Comparison of ENCODE assay signal across 25 cellular contexts in the genomic region with DNA sequence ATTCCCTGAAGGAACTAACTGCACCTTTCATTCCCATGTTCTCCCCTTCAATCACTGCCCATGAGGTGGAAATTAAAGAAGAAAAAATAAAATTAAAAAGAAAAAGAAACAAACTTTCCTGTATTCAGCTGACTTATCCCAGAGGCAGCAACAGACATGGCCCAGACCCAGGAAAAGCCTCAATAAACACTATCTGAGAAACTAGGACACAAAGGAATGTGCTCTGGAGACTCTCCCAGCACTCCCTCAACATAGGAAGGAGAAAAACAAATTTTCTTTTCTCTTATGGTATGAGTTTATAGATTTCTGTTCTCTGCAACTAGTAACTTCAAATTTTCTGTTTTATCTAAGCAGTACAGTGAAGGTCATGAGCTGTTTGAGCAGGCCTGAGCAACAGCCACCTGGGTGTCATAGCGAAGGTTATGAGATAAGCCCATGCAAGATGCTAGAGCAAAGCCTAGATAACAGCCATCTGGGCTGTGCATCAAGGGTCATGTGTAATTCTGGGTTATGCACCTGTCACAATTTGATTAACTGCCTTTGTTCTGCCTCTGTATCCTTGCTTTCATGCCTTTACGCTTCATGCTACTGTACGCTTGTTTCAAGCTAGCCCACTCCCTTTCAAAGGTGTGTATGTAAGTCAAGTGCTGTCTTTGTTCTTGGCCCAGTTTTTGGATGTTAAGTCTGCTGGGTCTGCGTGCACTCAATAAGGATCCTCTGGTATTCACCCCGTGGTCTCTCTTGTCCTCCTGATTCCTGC. TPM values are rescaled to one million over a fixed set of nuclear protein-coding genes. Genes with fewer than 3 reads are reported as not detected.
DNase-seq lines count a peak whose midpoint lies in the region; ATAC-seq and TF ChIP-seq lines count a peak whose summit lies in the region.
"Had no signal": no experiment of that assay in that cellular context is flagged by ENCODE, and none has a peak within 500 bp of the region (broad histone marks: within the 10 kb centered on the region; RNA-seq: fewer than 3 reads in every experiment).

No MANE protein-coding gene starts in this region.

- no peak overlapping the region for H3K4me3 Mint-ChIP-seq in naive thymus-derived CD4-positive, alpha-beta T cell
- H3K4me3 Mint-ChIP-seq: endodermal cell; memory B cell; natural killer cell treated with Interleukin-12 subunit alpha and Interleukin-12 subunit beta and Interleukin-15 and Interleukin-18, amount 100 ng/mL, for 72 hours had no signal

- no peak for DNase-seq in left ventricle myocardium inferior
- DNase-seq in right cardiac atrium, result no peak
- DNase-seq in astrocyte of the spinal cord (ENCODE audit: low read depth, low spot score), result peak; percentile 47
- DNase-seq in hepatic stellate cell (ENCODE audit: low spot score), result peak; percentile 43
- DNase-seq in NCI-H146 (lab: John Stamatoyannopoulos, UW), result no peak
- no peak for DNase-seq in naive thymus-derived CD4-positive, alpha-beta T cell
- DNase-seq in esophagus squamous epithelium (lab: John Stamatoyannopoulos, UW), result no peak
- DNase-seq: activated effector memory CD4-positive, alpha-beta T cell treated with anti-CD3 and anti-CD28 coated beads, Interleukin-2, amount 50 U/mL, for 16 hours; amniotic stem cell; DMS 273 treated with DMSO at 0.1 percent for 48 hours; endodermal cell; foreskin keratinocyte; GDM1; NCI-H1105 treated with DMSO at 0.1 percent for 48 hours; NCI-H524 treated with DMSO at 0.1 percent for 48 hours; posterior cingulate gyrus; stimulated activated CD4-positive, alpha-beta T cell treated with anti-CD3 and anti-CD28 coated beads, Interleukin-1b, Interleukin-23, amount 100 ng/mL, for 48 hours; stimulated activated naive CD4-positive, alpha-beta T cell treated with Interleukin-2 at 50 U/mL for 16 hours; transverse colon had no signal

- in situ Hi-C loops in astrocyte of the spinal cord (cut with HindIII; ENCODE audit: low sequenced_read_pairs), result no loop called here

- H3K4me3 ChIP-seq in left ventricle myocardium inferior (no peak overlapping the region), right cardiac atrium (ENCODE audit: low read length) (no peak overlapping the region), astrocyte of the spinal cord (ENCODE audit: low read depth, low read length) (no peak overlapping the region), esophagus squamous epithelium (no peak overlapping the region)
- H3K4me3 ChIP-seq in naive thymus-derived CD4-positive, alpha-beta T cell (ENCODE audit: low read length), result no peak overlapping the region
- H3K4me3 ChIP-seq: transverse colon had no signal

- H3K4me1 ChIP-seq in left ventricle myocardium inferior, result peaks cover 9% of the 10 kb centered on the region
- no peaks in the 10 kb centered on the region for H3K4me1 ChIP-seq in right cardiac atrium (ENCODE audit: control insufficient read depth, insufficient read depth, low read length)
- no peaks in the 10 kb centered on the region for H3K4me1 ChIP-seq in naive thymus-derived CD4-positive, alpha-beta T cell (ENCODE audit: control insufficient read depth in 2 of 2, insufficient read depth in 2 of 2, low read length in 2 of 2)
- H3K4me1 ChIP-seq in esophagus squamous epithelium, result peaks cover 0 to 3% (median 0%) of the 10 kb centered on the region in 3 donors
- H3K4me1 ChIP-seq: foreskin keratinocyte had no signal

- POLR2A ChIA-PET in naive thymus-derived CD4-positive, alpha-beta T cell (lab: Charles Lee), result no interaction called here

- 87% methylated on average over 5 of the region's 5 CpGs for WGBS in right cardiac atrium
- 77 to 79% methylated on average over 5 of the region's 5 CpGs for WGBS in esophagus squamous epithelium, 2 donors

- H3K9me3 Mint-ChIP-seq in naive thymus-derived CD4-positive, alpha-beta T cell, result peaks cover 0 to 26% (median 14%) of the 10 kb centered on the region in 11 donors

- H3K27ac ChIP-seq in left ventricle myocardium inferior (replicated peaks), result peak overlapping the region; percentile 49
- no peak overlapping the region for H3K27ac ChIP-seq in right cardiac atrium (ENCODE audit: low read length)
- H3K27ac ChIP-seq in naive thymus-derived CD4-positive, alpha-beta T cell (ENCODE audit: low read depth, low read length), result no peak overlapping the region
- no peak overlapping the region for H3K27ac ChIP-seq in esophagus squamous epithelium
- H3K27ac ChIP-seq: 22Rv1, C4-2B, foreskin keratinocyte had no signal

- no peak for TF ChIP-seq POLR2A in esophagus squamous epithelium (IDR thresholded peaks at IDR 0.05)

- no peaks in the 10 kb centered on the region for H3K36me3 ChIP-seq in left ventricle myocardium inferior
- H3K36me3 ChIP-seq in naive thymus-derived CD4-positive, alpha-beta T cell (ENCODE audit: control insufficient read depth in 2 of 3, insufficient read depth in 3 of 3, low read length in 3 of 3), result no peaks in the 10 kb centered on the region
- H3K36me3 ChIP-seq in esophagus squamous epithelium, result no peaks in the 10 kb centered on the region
- H3K36me3 ChIP-seq: transverse colon had no signal

- peaks cover 0 to 8% (median 5%) of the 10 kb centered on the region in 5 donors for H3K36me3 Mint-ChIP-seq in naive thymus-derived CD4-positive, alpha-beta T cell
- H3K36me3 Mint-ChIP-seq: memory B cell had no signal

- peaks cover 0 to 17% (median 11%) of the 10 kb centered on the region in 7 donors for H3K4me1 Mint-ChIP-seq in naive thymus-derived CD4-positive, alpha-beta T cell
- H3K4me1 Mint-ChIP-seq: endodermal cell, memory B cell had no signal

- H3K27me3 ChIP-seq in left ventricle myocardium inferior (ENCODE audit: low read depth), result no peaks in the 10 kb centered on the region
- no peaks in the 10 kb centered on the region for H3K27me3 ChIP-seq in right cardiac atrium (ENCODE audit: control insufficient read depth, insufficient read depth)
- no peaks in the 10 kb centered on the region for H3K27me3 ChIP-seq in naive thymus-derived CD4-positive, alpha-beta T cell (ENCODE audit: control insufficient read depth in 2 of 2, insufficient read depth in 2 of 2, low read length in 2 of 2)
- no peaks in the 10 kb centered on the region for H3K27me3 ChIP-seq in esophagus squamous epithelium
- H3K27me3 ChIP-seq: foreskin keratinocyte, transverse colon had no signal

- H3K27me3 Mint-ChIP-seq in naive thymus-derived CD4-positive, alpha-beta T cell, result peaks cover 0 to 17% (median 15%) of the 10 kb centered on the region in 5 donors
- H3K27me3 Mint-ChIP-seq: memory B cell had no signal

- CTCF ChIA-PET in naive thymus-derived CD4-positive, alpha-beta T cell (lab: Charles Lee), result no interaction called here

- ATAC-seq in right cardiac atrium (no peak), GM18861 (IDR thresholded peaks at IDR 0.05; ENCODE audit: unreplicated experiment) (no peak)
- ATAC-seq in naive thymus-derived CD4-positive, alpha-beta T cell, result no peak
- ATAC-seq: foreskin keratinocyte; natural killer cell treated with Interleukin-12 subunit alpha and Interleukin-12 subunit beta and Interleukin-15 and Interleukin-18, amount 100 ng/mL, for 72 hours had no signal

- intact Hi-C loops in left ventricle myocardium inferior (cut with micrococcal nuclease) (no loop called here), right cardiac atrium (cut with DNase I) (no loop called here), esophagus squamous epithelium (cut with DNase I) (no loop called here)
- intact Hi-C loops in naive thymus-derived CD4-positive, alpha-beta T cell (cut with micrococcal nuclease), result no loop called here

- no peak for TF ChIP-seq CTCF in left ventricle myocardium inferior (IDR thresholded peaks at IDR 0.05; ENCODE audit: borderline replicate concordance)
- TF ChIP-seq CTCF in astrocyte of the spinal cord (IDR thresholded peaks at IDR 0.05; ENCODE audit: low read depth, low read length), result no peak
- no peak for TF ChIP-seq CTCF in esophagus squamous epithelium (IDR thresholded peaks at IDR 0.05)

- H3K9me3 ChIP-seq in left ventricle myocardium inferior (replicated peaks), result peaks cover 21% of the 10 kb centered on the region
- no peaks in the 10 kb centered on the region for H3K9me3 ChIP-seq in right cardiac atrium (ENCODE audit: control insufficient read depth, low read length)
- H3K9me3 ChIP-seq in naive thymus-derived CD4-positive, alpha-beta T cell (ENCODE audit: control insufficient read depth in 2 of 3, low read length in 3 of 3), result peaks cover 0 to 10% (median 0%) of the 10 kb centered on the region in 3 experiments
- no peaks in the 10 kb centered on the region for H3K9me3 ChIP-seq in esophagus squamous epithelium
- H3K9me3 ChIP-seq: transverse colon had no signal

- no peak overlapping the region for H3K27ac Mint-ChIP-seq in naive thymus-derived CD4-positive, alpha-beta T cell
- H3K27ac Mint-ChIP-seq: endodermal cell; memory B cell; natural killer cell treated with Interleukin-12 subunit alpha and Interleukin-12 subunit beta and Interleukin-15 and Interleukin-18, amount 100 ng/mL, for 72 hours had no signal

RNA-seq across cellular contexts. Expression of gene OR6B1, which starts 11.0 kb away (rescaled TPM):
- not detected for total RNA-seq in left ventricle myocardium inferior
- total RNA-seq in right cardiac atrium, result not detected
- polyA plus RNA-seq in right cardiac atrium, result not detected
- not detected for total RNA-seq in naive thymus-derived CD4-positive, alpha-beta T cell
- not detected for polyA plus RNA-seq in naive thymus-derived CD4-positive, alpha-beta T cell
- total RNA-seq in esophagus squamous epithelium, result not detected
- total RNA-seq: cerebellum; endodermal cell; foreskin keratinocyte; natural killer cell treated with Interleukin-12 subunit alpha and Interleukin-12 subunit beta and Interleukin-15 and Interleukin-18, amount 100 ng/mL, for 72 hours; transverse colon had no signal
- polyA plus RNA-seq: foreskin keratinocyte had no signal

RNA-seq across cellular contexts. Expression of gene OR2F1, which starts 34.5 kb away (rescaled TPM):
- total RNA-seq in left ventricle myocardium inferior (not detected), right cardiac atrium (not detected), esophagus squamous epithelium (not detected)
- polyA plus RNA-seq in right cardiac atrium, result not detected
- total RNA-seq in naive thymus-derived CD4-positive, alpha-beta T cell, result not detected
- not detected for polyA plus RNA-seq in naive thymus-derived CD4-positive, alpha-beta T cell
- total RNA-seq: endodermal cell; foreskin keratinocyte; natural killer cell treated with Interleukin-12 subunit alpha and Interleukin-12 subunit beta and Interleukin-15 and Interleukin-18, amount 100 ng/mL, for 72 hours; transverse colon had no signal
- polyA plus RNA-seq: foreskin keratinocyte had no signal

RNA-seq across cellular contexts. Expression of gene OR2F2, which starts 54.1 kb away (rescaled TPM):
- total RNA-seq in left ventricle myocardium inferior (not detected), right cardiac atrium (not detected), esophagus squamous epithelium (not detected)
- polyA plus RNA-seq in right cardiac atrium, result not detected
- not detected for total RNA-seq in naive thymus-derived CD4-positive, alpha-beta T cell
- polyA plus RNA-seq in naive thymus-derived CD4-positive, alpha-beta T cell, result not detected
- total RNA-seq: cerebellum; endodermal cell; foreskin keratinocyte; natural killer cell treated with Interleukin-12 subunit alpha and Interleukin-12 subunit beta and Interleukin-15 and Interleukin-18, amount 100 ng/mL, for 72 hours; transverse colon had no signal
- polyA plus RNA-seq: foreskin keratinocyte had no signal

RNA-seq across cellular contexts. Expression of gene OR2A5, which starts 59.6 kb away (rescaled TPM):
- total RNA-seq in left ventricle myocardium inferior, result not detected
- total RNA-seq in right cardiac atrium, result not detected
- not detected for polyA plus RNA-seq in right cardiac atrium
- not detected for total RNA-seq in naive thymus-derived CD4-positive, alpha-beta T cell
- polyA plus RNA-seq in naive thymus-derived CD4-positive, alpha-beta T cell, result not detected
- not detected for total RNA-seq in esophagus squamous epithelium
- total RNA-seq: cerebellum; endodermal cell; foreskin keratinocyte; natural killer cell treated with Interleukin-12 subunit alpha and Interleukin-12 subunit beta and Interleukin-15 and Interleukin-18, amount 100 ng/mL, for 72 hours; transverse colon had no signal
- polyA plus RNA-seq: foreskin keratinocyte had no signal

Comparison
In these comparisons a context has a peak if more than half of its experiments do, and no peak if none do; other contexts are left out.
1. DNase-seq: peak in astrocyte of the spinal cord (single experiment) and hepatic stellate cell (single experiment); none in left ventricle myocardium inferior (single experiment), right cardiac atrium (0 of 3), NCI-H146 (single experiment), naive thymus-derived CD4-positive, alpha-beta T cell (0 of 9) and esophagus squamous epithelium (single experiment).